ENCODE assay signal across 9 cellular contexts in genomic region chr4:170089743-170090666, GRCh38. TPM values are rescaled to one million over a fixed set of nuclear protein-coding genes. Genes with fewer than 3 reads are reported as not detected.
A peak's percentile ranks its signal among the peaks of the same experiment; 100 is the strongest.
DNase-seq lines count a peak whose midpoint lies in the region; ATAC-seq and TF ChIP-seq lines count a peak whose summit lies in the region.
"Had no signal": no experiment of that assay in that cellular context is flagged by ENCODE, and none has a peak within 500 bp of the region (broad histone marks: within the 10 kb centered on the region; RNA-seq: fewer than 3 reads in every experiment).

AADAT (minus strand) TSS chr4:170089956; CDS start chr4:170089690, 266 bp downstream.

- no peaks in the 10 kb centered on the region for H3K36me3 Mint-ChIP-seq in activated naive CD8-positive, alpha-beta T cell treated with anti-CD3 and anti-CD28 coated beads for 36 hours
- H3K36me3 Mint-ChIP-seq in neural progenitor cell: peaks cover 24% of the 10 kb centered on the region

- intact Hi-C loops in head of caudate nucleus (cut with DNase I): loop anchor here (10.0 kb wide), 1 partner anchor 475 kb away; the partner anchor contains the start of gene NEK1

- peak within 1 kb of the TSS; percentile 85 for H3K4me2 ChIP-seq in neural progenitor cell

- H3K36me3 ChIP-seq in neural progenitor cell: peaks cover 8% of the 10 kb centered on the region

- H3F3A ChIP-seq in neural progenitor cell (ENCODE audit: low read depth): peaks cover 14% of the 10 kb centered on the region

- TF ChIP-seq CTCF in AG10803 (conservative IDR thresholded peaks at IDR 0.05; ENCODE audit: low read length): peak; percentile 69
- peak; percentile 56 for TF ChIP-seq CTCF in GM12874 (IDR thresholded peaks at IDR 0.05; ENCODE audit: insufficient read depth, low read depth, low read length)
- peak; percentile 74 for TF ChIP-seq CTCF in neural progenitor cell (IDR thresholded peaks at IDR 0.05)

- peak within 1 kb of the TSS; percentile 57 for H3K4me3 Mint-ChIP-seq in activated naive CD8-positive, alpha-beta T cell treated with anti-CD3 and anti-CD28 coated beads for 36 hours
- H3K4me3 Mint-ChIP-seq in neural progenitor cell: peak within 1 kb of the TSS; percentile 94

- H3K27ac Mint-ChIP-seq in activated naive CD8-positive, alpha-beta T cell treated with anti-CD3 and anti-CD28 coated beads for 36 hours: no peak within 1 kb of the TSS
- peak within 1 kb of the TSS; percentile 95 for H3K27ac Mint-ChIP-seq in neural progenitor cell

- peak within 1 kb of the TSS; percentile 29 for H3K9ac ChIP-seq in neural progenitor cell

- H4K20me1 ChIP-seq in neural progenitor cell (ENCODE audit: low read depth): no peaks in the 10 kb centered on the region

- H3K27ac ChIP-seq in neural progenitor cell: no peak within 1 kb of the TSS

- H3K27me3 ChIP-seq in neural progenitor cell: peaks cover 16% of the 10 kb centered on the region

- H3K9me3 Mint-ChIP-seq in activated naive CD8-positive, alpha-beta T cell treated with anti-CD3 and anti-CD28 coated beads for 36 hours: no peaks in the 10 kb centered on the region
- H3K9me3 Mint-ChIP-seq in neural progenitor cell: peaks cover 3% of the 10 kb centered on the region

- peaks cover 6% of the 10 kb centered on the region for H3K79me2 ChIP-seq in neural progenitor cell (ENCODE audit: low read depth)

- ATAC-seq in HG03045 (IDR thresholded peaks at IDR 0.05; ENCODE audit: unreplicated experiment): peak; percentile 71
- no peak for ATAC-seq in GM18867 (IDR thresholded peaks at IDR 0.05; ENCODE audit: unreplicated experiment)

- H3K27me3 Mint-ChIP-seq in activated naive CD8-positive, alpha-beta T cell treated with anti-CD3 and anti-CD28 coated beads for 36 hours: peaks cover 46% of the 10 kb centered on the region
- peaks cover 2% of the 10 kb centered on the region for H3K27me3 Mint-ChIP-seq in neural progenitor cell (ENCODE audit: insufficient read depth, low read depth)

- H3K9me3 ChIP-seq in neural progenitor cell (ENCODE audit: low read depth): no peaks in the 10 kb centered on the region

- peak within 1 kb of the TSS; percentile 80 for H3K4me3 ChIP-seq in AG10803 (ENCODE audit: low read length)
- H3K4me3 ChIP-seq in neural progenitor cell: peak within 1 kb of the TSS; percentile 64

- peak within 1 kb of the TSS; percentile 96 for H2AFZ ChIP-seq in neural progenitor cell (replicated peaks)

- peaks cover 8% of the 10 kb centered on the region for H3K4me1 Mint-ChIP-seq in activated naive CD8-positive, alpha-beta T cell treated with anti-CD3 and anti-CD28 coated beads for 36 hours
- H3K4me1 Mint-ChIP-seq in neural progenitor cell: peaks cover 31% of the 10 kb centered on the region

- H3K4me1 ChIP-seq in neural progenitor cell: peaks cover 7% of the 10 kb centered on the region

- DNase-seq in AG10803 (ENCODE audit: low read depth) (peak; percentile 74), NCI-H345 (lab: John Stamatoyannopoulos, UW) (peak; percentile 77), head of caudate nucleus (peak; percentile 62 to 94 (median 85)), neural progenitor cell (ENCODE audit: low spot score) (peak; percentile 94)
- DNase-seq in activated naive CD8-positive, alpha-beta T cell treated with anti-CD3 and anti-CD28 coated beads for 36 hours: peak; percentile 45

RNA-seq across cellular contexts. Expression of gene AADAT, which starts in this region (rescaled TPM):
- total RNA-seq in activated naive CD8-positive, alpha-beta T cell treated with anti-CD3 and anti-CD28 coated beads for 36 hours: under 1 TPM in 1 of 2 experiments, not detected in 1; 0.20 TPM
- total RNA-seq in neural progenitor cell (ENCODE audit: low replicate concordance): 20.0 and 24.2 TPM in 2 replicates
- total RNA-seq: T-helper 1 cell treated with Interleukin-12 subunit alpha and Interleukin-12 subunit beta and Interleukin-4 antibody, amounts not matched to agents 30 ng/mL and 1 ng/mL, for 36 hours had no signal

Comparison
In these comparisons a context has a peak if more than half of its experiments do, and no peak if none do; other contexts are left out.
1. RNA of gene AADAT (total RNA-seq): 20.0 to 24.2 TPM in neural progenitor cell; 0.20 TPM in activated naive CD8-positive, alpha-beta T cell treated with anti-CD3 and anti-CD28 coated beads for 36 hours; every median in the first group is over 10 times any median in the second.
2. Peak in DNase-seq in activated naive CD8-positive, alpha-beta T cell treated with anti-CD3 and anti-CD28 coated beads for 36 hours; RNA of the gene not detected or under 1 TPM.
3. Peak in every context shown above with its lines, with median percentiles within 50 percentile points of each other: DNase-seq and CTCF ChIP-seq.